1 cellular context compared by ENCODE assay signal in the genomic region with DNA sequence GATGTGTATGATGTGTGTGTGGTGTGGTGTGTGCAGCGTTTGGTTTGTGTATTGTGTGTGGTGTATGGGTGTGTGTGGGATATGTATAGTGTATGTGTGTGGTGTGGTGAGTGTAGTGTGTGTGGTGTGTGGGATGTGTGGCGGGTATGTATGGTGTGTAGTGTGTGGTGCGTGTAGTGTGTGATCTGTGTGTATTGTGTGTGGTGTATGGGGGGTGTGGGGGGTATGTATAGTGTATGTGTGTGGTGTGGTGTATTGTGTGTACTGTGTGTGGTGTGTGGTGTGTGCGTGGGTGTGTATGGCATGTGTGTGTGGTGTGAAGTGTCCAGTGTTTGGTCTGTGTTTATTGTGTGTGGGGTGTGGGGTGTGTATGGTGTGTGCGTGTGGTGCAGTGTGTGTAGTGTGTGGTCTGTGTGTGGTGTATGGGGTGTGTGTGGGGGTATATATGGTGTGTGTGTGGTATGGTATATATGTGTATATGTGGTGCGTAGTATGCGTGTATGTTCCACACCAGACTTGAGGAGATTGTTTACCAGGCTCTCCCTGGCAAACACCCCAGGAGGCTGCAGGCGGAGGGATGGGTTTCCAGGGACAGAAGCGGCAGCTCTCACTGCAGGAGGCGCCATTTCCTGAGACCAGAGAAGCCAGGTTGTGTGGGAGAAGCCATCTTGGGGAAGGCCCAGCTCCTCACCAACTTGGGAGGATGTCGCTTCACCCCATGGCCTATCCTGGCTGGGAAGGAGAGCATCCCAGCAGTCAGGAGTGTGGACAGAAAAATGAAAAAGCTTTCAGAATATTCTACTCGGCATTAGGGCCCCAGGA.
TF ChIP-seq lines count a peak whose summit lies in the region.

No MANE protein-coding gene starts in this region.

TF ChIP-seq in SK-N-SH treated with all-trans-retinoic acid at 6 μM for 48 hours, 23 proteins besides CTCF, POLR2A, EP300 and RAD21 (continued from another document):
- TF ChIP-seq, protein P1, sequence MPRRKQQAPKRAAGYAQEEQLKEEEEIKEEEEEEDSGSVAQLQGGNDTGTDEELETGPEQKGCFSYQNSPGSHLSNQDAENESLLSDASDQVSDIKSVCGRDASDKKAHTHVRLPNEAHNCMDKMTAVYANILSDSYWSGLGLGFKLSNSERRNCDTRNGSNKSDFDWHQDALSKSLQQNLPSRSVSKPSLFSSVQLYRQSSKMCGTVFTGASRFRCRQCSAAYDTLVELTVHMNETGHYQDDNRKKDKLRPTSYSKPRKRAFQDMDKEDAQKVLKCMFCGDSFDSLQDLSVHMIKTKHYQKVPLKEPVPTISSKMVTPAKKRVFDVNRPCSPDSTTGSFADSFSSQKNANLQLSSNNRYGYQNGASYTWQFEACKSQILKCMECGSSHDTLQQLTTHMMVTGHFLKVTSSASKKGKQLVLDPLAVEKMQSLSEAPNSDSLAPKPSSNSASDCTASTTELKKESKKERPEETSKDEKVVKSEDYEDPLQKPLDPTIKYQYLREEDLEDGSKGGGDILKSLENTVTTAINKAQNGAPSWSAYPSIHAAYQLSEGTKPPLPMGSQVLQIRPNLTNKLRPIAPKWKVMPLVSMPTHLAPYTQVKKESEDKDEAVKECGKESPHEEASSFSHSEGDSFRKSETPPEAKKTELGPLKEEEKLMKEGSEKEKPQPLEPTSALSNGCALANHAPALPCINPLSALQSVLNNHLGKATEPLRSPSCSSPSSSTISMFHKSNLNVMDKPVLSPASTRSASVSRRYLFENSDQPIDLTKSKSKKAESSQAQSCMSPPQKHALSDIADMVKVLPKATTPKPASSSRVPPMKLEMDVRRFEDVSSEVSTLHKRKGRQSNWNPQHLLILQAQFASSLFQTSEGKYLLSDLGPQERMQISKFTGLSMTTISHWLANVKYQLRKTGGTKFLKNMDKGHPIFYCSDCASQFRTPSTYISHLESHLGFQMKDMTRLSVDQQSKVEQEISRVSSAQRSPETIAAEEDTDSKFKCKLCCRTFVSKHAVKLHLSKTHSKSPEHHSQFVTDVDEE (CRISPR knock-in tag; IDR thresholded peaks at IDR 0.05) = no peak
- TF ChIP-seq SNAI2 (CRISPR knock-in tag; IDR thresholded peaks at IDR 0.05) = no peak
- TF ChIP-seq RARB (CRISPR knock-in tag; IDR thresholded peaks at IDR 0.05) = no peak
- no peak for TF ChIP-seq ZNF70 (CRISPR knock-in tag; IDR thresholded peaks at IDR 0.05)
- TF ChIP-seq, protein P2, sequence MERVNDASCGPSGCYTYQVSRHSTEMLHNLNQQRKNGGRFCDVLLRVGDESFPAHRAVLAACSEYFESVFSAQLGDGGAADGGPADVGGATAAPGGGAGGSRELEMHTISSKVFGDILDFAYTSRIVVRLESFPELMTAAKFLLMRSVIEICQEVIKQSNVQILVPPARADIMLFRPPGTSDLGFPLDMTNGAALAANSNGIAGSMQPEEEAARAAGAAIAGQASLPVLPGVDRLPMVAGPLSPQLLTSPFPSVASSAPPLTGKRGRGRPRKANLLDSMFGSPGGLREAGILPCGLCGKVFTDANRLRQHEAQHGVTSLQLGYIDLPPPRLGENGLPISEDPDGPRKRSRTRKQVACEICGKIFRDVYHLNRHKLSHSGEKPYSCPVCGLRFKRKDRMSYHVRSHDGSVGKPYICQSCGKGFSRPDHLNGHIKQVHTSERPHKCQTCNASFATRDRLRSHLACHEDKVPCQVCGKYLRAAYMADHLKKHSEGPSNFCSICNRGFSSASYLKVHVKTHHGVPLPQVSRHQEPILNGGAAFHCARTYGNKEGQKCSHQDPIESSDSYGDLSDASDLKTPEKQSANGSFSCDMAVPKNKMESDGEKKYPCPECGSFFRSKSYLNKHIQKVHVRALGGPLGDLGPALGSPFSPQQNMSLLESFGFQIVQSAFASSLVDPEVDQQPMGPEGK (CRISPR knock-in tag; IDR thresholded peaks at IDR 0.05; ENCODE audit: borderline replicate concordance) = no peak
- no peak for TF ChIP-seq ESRRG (CRISPR knock-in tag; IDR thresholded peaks at IDR 0.05)
- TF ChIP-seq ZFP30 (CRISPR knock-in tag; IDR thresholded peaks at IDR 0.05) = no peak
- no peak for TF ChIP-seq GLIS3 (CRISPR knock-in tag; IDR thresholded peaks at IDR 0.05)
